Comparison of ENCODE assay signal across 2 cellular contexts in the genomic region with DNA sequence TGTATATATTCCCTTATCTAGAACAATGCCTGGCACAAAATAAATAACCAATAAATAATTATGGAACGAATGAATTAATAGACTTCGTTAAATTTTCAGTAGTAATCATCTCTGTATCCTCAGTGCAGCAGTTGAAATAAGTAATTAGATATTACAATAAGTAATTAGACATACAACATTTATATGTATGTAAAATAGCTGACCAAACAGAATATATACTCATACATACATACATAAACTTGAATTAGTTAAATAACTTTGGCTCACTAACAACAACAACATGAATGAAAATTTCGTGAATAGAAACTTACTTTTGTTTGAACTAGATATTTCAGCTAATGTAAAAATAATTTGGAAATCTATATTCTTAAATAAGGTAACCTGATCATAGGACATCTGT.
TF ChIP-seq lines count a peak whose summit lies in the region.

No MANE protein-coding gene starts in this region.

TF ChIP-seq in HepG2, 621 proteins besides CTCF, POLR2A, EP300 and RAD21:
- TF ChIP-seq, protein P1, sequence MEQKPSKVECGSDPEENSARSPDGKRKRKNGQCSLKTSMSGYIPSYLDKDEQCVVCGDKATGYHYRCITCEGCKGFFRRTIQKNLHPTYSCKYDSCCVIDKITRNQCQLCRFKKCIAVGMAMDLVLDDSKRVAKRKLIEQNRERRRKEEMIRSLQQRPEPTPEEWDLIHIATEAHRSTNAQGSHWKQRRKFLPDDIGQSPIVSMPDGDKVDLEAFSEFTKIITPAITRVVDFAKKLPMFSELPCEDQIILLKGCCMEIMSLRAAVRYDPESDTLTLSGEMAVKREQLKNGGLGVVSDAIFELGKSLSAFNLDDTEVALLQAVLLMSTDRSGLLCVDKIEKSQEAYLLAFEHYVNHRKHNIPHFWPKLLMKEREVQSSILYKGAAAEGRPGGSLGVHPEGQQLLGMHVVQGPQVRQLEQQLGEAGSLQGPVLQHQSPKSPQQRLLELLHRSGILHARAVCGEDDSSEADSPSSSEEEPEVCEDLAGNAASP (CRISPR knock-in tag; IDR thresholded peaks at IDR 0.05; ENCODE audit: borderline replicate concordance): no peak
- no peak for TF ChIP-seq IRF2 (CRISPR knock-in tag; IDR thresholded peaks at IDR 0.05)
- TF ChIP-seq, protein P2, sequence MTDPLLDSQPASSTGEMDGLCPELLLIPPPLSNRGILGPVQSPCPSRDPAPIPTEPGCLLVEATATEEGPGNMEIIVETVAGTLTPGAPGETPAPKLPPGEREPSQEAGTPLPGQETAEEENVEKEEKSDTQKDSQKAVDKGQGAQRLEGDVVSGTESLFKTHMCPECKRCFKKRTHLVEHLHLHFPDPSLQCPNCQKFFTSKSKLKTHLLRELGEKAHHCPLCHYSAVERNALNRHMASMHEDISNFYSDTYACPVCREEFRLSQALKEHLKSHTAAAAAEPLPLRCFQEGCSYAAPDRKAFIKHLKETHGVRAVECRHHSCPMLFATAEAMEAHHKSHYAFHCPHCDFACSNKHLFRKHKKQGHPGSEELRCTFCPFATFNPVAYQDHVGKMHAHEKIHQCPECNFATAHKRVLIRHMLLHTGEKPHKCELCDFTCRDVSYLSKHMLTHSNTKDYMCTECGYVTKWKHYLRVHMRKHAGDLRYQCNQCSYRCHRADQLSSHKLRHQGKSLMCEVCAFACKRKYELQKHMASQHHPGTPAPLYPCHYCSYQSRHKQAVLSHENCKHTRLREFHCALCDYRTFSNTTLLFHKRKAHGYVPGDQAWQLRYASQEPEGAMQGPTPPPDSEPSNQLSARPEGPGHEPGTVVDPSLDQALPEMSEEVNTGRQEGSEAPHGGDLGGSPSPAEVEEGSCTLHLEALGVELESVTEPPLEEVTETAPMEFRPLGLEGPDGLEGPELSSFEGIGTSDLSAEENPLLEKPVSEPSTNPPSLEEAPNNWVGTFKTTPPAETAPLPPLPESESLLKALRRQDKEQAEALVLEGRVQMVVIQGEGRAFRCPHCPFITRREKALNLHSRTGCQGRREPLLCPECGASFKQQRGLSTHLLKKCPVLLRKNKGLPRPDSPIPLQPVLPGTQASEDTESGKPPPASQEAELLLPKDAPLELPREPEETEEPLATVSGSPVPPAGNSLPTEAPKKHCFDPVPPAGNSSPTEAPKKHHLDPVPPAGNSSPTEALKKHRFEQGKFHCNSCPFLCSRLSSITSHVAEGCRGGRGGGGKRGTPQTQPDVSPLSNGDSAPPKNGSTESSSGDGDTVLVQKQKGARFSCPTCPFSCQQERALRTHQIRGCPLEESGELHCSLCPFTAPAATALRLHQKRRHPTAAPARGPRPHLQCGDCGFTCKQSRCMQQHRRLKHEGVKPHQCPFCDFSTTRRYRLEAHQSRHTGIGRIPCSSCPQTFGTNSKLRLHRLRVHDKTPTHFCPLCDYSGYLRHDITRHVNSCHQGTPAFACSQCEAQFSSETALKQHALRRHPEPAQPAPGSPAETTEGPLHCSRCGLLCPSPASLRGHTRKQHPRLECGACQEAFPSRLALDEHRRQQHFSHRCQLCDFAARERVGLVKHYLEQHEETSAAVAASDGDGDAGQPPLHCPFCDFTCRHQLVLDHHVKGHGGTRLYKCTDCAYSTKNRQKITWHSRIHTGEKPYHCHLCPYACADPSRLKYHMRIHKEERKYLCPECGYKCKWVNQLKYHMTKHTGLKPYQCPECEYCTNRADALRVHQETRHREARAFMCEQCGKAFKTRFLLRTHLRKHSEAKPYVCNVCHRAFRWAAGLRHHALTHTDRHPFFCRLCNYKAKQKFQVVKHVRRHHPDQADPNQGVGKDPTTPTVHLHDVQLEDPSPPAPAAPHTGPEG (CRISPR knock-in tag; IDR thresholded peaks at IDR 0.05): no peak
- TF ChIP-seq ZFY (CRISPR knock-in tag; IDR thresholded peaks at IDR 0.05): no peak
- TF ChIP-seq MAFK (conservative IDR thresholded peaks at IDR 0.05 in 1 of 2, IDR thresholded peaks at IDR 0.05 in 1 of 2; ENCODE audit: low read length in 2 of 2): peak; percentile 39 to 73; a peak in 3 of 4 replicates
- TF ChIP-seq ZNF556 (CRISPR knock-in tag; IDR thresholded peaks at IDR 0.05; ENCODE audit: borderline replicate concordance): no peak
- TF ChIP-seq EEA1 (CRISPR knock-in tag; IDR thresholded peaks at IDR 0.05; ENCODE audit: borderline replicate concordance): no peak
- no peak for TF ChIP-seq SOX6 (IDR thresholded peaks at IDR 0.05)
- no peak for TF ChIP-seq SOX6 (CRISPR knock-in tag; IDR thresholded peaks at IDR 0.05)
- peak; percentile 62; the same call in 1 of the 2 replicates for TF ChIP-seq MAFF (IDR thresholded peaks at IDR 0.05; ENCODE audit: low read depth, low read length)
- TF ChIP-seq, protein P3, sequence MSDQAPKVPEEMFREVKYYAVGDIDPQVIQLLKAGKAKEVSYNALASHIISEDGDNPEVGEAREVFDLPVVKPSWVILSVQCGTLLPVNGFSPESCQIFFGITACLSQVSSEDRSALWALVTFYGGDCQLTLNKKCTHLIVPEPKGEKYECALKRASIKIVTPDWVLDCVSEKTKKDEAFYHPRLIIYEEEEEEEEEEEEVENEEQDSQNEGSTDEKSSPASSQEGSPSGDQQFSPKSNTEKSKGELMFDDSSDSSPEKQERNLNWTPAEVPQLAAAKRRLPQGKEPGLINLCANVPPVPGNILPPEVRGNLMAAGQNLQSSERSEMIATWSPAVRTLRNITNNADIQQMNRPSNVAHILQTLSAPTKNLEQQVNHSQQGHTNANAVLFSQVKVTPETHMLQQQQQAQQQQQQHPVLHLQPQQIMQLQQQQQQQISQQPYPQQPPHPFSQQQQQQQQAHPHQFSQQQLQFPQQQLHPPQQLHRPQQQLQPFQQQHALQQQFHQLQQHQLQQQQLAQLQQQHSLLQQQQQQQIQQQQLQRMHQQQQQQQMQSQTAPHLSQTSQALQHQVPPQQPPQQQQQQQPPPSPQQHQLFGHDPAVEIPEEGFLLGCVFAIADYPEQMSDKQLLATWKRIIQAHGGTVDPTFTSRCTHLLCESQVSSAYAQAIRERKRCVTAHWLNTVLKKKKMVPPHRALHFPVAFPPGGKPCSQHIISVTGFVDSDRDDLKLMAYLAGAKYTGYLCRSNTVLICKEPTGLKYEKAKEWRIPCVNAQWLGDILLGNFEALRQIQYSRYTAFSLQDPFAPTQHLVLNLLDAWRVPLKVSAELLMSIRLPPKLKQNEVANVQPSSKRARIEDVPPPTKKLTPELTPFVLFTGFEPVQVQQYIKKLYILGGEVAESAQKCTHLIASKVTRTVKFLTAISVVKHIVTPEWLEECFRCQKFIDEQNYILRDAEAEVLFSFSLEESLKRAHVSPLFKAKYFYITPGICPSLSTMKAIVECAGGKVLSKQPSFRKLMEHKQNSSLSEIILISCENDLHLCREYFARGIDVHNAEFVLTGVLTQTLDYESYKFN (CRISPR knock-in tag; conservative IDR thresholded peaks at IDR 0.05): no peak
- TF ChIP-seq JUND (CRISPR knock-in tag; IDR thresholded peaks at IDR 0.05): no peak

TF ChIP-seq in endothelial cell of umbilical vein, 7 proteins besides CTCF, POLR2A, EP300 and RAD21:
- TF ChIP-seq EZH2 (IDR thresholded peaks at IDR 0.05; ENCODE audit: borderline replicate concordance, low read depth, low read length, severe bottlenecking): no peak
- no peak for TF ChIP-seq POLR2AphosphoS5 (IDR thresholded peaks at IDR 0.05; ENCODE audit: insufficient read depth, low read depth, low read length)
- TF ChIP-seq GATA2 (IDR thresholded peaks at IDR 0.05; ENCODE audit: insufficient read depth, insufficient read length, low read depth, low read length): no peak
- TF ChIP-seq, protein P4, sequence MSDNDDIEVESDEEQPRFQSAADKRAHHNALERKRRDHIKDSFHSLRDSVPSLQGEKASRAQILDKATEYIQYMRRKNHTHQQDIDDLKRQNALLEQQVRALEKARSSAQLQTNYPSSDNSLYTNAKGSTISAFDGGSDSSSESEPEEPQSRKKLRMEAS (IDR thresholded peaks at IDR 0.05; ENCODE audit: insufficient read depth, insufficient read length): no peak
- TF ChIP-seq JUN (IDR thresholded peaks at IDR 0.05; ENCODE audit: borderline replicate concordance, insufficient read depth, insufficient read length, low read depth): no peak
- TF ChIP-seq MYC (IDR thresholded peaks at IDR 0.05; ENCODE audit: low read depth, low read length): no peak
- no peak for TF ChIP-seq FOS (IDR thresholded peaks at IDR 0.05; ENCODE audit: borderline replicate concordance, insufficient read depth, low read length)
